11 cellular contexts compared by ENCODE assay signal in genomic region chr7:92402920-92403759, GRCh38. TPM values are rescaled to one million over a fixed set of nuclear protein-coding genes. Genes with fewer than 3 reads are reported as not detected.
A peak's percentile ranks its signal among the peaks of the same experiment; 100 is the strongest.
DNase-seq lines count a peak whose midpoint lies in the region; ATAC-seq, FAIRE-seq and TF ChIP-seq lines count a peak whose summit lies in the region.
"Had no signal": no experiment of that assay in that cellular context is flagged by ENCODE, and none has a peak within 500 bp of the region (broad histone marks: within the 10 kb centered on the region; RNA-seq: fewer than 3 reads in every experiment).

No MANE protein-coding gene starts in this region.

- no peaks in the 10 kb centered on the region for H3K9me3 ChIP-seq in small intestine (ENCODE audit: control insufficient read depth, low read depth)
- no peaks in the 10 kb centered on the region for H3K9me3 ChIP-seq in stomach
- H3K9me3 ChIP-seq: SJCRH30 had no signal

- H3K27ac Mint-ChIP-seq in activated T-helper 17 cell treated with anti-CD3 and anti-CD28 coated beads, Interleukin-2, amount 50 U/mL, for 72 hours, result peak overlapping the region; percentile 7
- peak overlapping the region in 5 of 6 donors; percentile 41 to 77 (median 71) for H3K27ac Mint-ChIP-seq in immature natural killer cell

- H3K27me3 ChIP-seq in small intestine (ENCODE audit: control insufficient read depth in 2 of 2, insufficient read depth in 2 of 2, low read length in 2 of 2) (no peaks in the 10 kb centered on the region), stomach (no peaks in the 10 kb centered on the region)
- H3K27me3 ChIP-seq: SJCRH30 had no signal

- H3K27ac ChIP-seq in small intestine (ENCODE audit: low read depth in 1 of 2, low read length in 1 of 2), result no peak overlapping the region
- no peak overlapping the region for H3K27ac ChIP-seq in stomach
- H3K27ac ChIP-seq: SJCRH30 had no signal

- no peaks in the 10 kb centered on the region for H3K9me3 Mint-ChIP-seq in activated T-helper 17 cell treated with anti-CD3 and anti-CD28 coated beads, Interleukin-2, amount 50 U/mL, for 72 hours
- H3K9me3 Mint-ChIP-seq in immature natural killer cell, result no peaks in the 10 kb centered on the region

- 48 to 59% (median 57%) methylated on average over 4 of the region's 4 CpGs for WGBS in small intestine, 3 donors
- WGBS in stomach, 5 donors, result 59 to 68% (median 66%) methylated on average over 3 to 4 of the region's 4 CpGs

- no peak for FAIRE-seq in small intestine (lab: Jason Lieb, UNC)

- TF ChIP-seq POLR2A in stomach (IDR thresholded peaks at IDR 0.05), result no peak

- H3K4me1 Mint-ChIP-seq in activated T-helper 17 cell treated with anti-CD3 and anti-CD28 coated beads, Interleukin-2, amount 50 U/mL, for 72 hours, result peaks cover 12% of the 10 kb centered on the region
- H3K4me1 Mint-ChIP-seq in immature natural killer cell, result peaks cover 18 to 19% of the 10 kb centered on the region in 2 donors

- H3K27me3 Mint-ChIP-seq in activated T-helper 17 cell treated with anti-CD3 and anti-CD28 coated beads, Interleukin-2, amount 50 U/mL, for 72 hours, result no peaks in the 10 kb centered on the region
- peaks cover 0 to 5% (median 0%) of the 10 kb centered on the region in 3 donors for H3K27me3 Mint-ChIP-seq in immature natural killer cell (ENCODE audit: low read depth in 3 of 3)

- TF ChIP-seq EP300 in stomach (IDR thresholded peaks at IDR 0.05), result no peak

- TF ChIP-seq CTCF in stomach (IDR thresholded peaks at IDR 0.05), result no peak

- H3K4me1 ChIP-seq in small intestine (ENCODE audit: control insufficient read depth in 2 of 2, insufficient read depth in 1 of 2, low read depth in 1 of 2, low read length in 1 of 2), result no peaks in the 10 kb centered on the region
- no peaks in the 10 kb centered on the region for H3K4me1 ChIP-seq in stomach
- H3K4me1 ChIP-seq: SJCRH30 had no signal

- H3K36me3 ChIP-seq in small intestine (ENCODE audit: control insufficient read depth in 2 of 2, insufficient read depth in 2 of 2, low read length in 2 of 2) (peaks cover 2 to 7% of the 10 kb centered on the region in 2 donors), stomach (peaks cover 13 to 33% (median 29%) of the 10 kb centered on the region in 4 donors)

- H3K4me3 Mint-ChIP-seq in activated T-helper 17 cell treated with anti-CD3 and anti-CD28 coated beads, Interleukin-2, amount 50 U/mL, for 72 hours, result no peak overlapping the region
- peak overlapping the region in 4 of 5 donors; percentile 63 to 78 (median 70) for H3K4me3 Mint-ChIP-seq in immature natural killer cell

- intact Hi-C loops in stomach (cut with DNase I; ENCODE audit: low total_unique reads), result no loop called here

- H3K36me3 Mint-ChIP-seq in activated T-helper 17 cell treated with anti-CD3 and anti-CD28 coated beads, Interleukin-2, amount 50 U/mL, for 72 hours (ENCODE audit: low read depth), result peaks cover 23% of the 10 kb centered on the region
- peaks cover 7 to 19% (median 16%) of the 10 kb centered on the region in 3 donors for H3K36me3 Mint-ChIP-seq in immature natural killer cell

- no peak overlapping the region for H3K4me3 ChIP-seq in small intestine (ENCODE audit: low read depth in 1 of 2, low read length in 2 of 2)
- H3K4me3 ChIP-seq in stomach, result no peak overlapping the region
- H3K4me3 ChIP-seq: SJCRH30 had no signal

- ATAC-seq in activated T-helper 17 cell treated with anti-CD3 and anti-CD28 coated beads, Interleukin-2, amount 50 U/mL, for 72 hours (replicated peaks), result peak; percentile 39

- peak; percentile 32 for DNase-seq in NCI-H2107 treated with DMSO at 0.1 percent for 48 hours (lab: John Stamatoyannopoulos, UW; ENCODE audit: unreplicated experiment)
- no peak for DNase-seq in NCI-H2107 (lab: John Stamatoyannopoulos, UW)
- DNase-seq in immature natural killer cell, result no peak
- peak; percentile 73 for DNase-seq in small intestine
- no peak for DNase-seq in glomerular visceral epithelial cell (ENCODE audit: extremely low spot score)
- no peak for DNase-seq in NCI-H748 (lab: John Stamatoyannopoulos, UW; ENCODE audit: unreplicated experiment)
- no peak for DNase-seq in stomach
- DNase-seq: GOT3, islet precursor cell, SJCRH30 had no signal

RNA-seq across cellular contexts. Expression of gene GATAD1, which starts 44.1 kb away (rescaled TPM):
- total RNA-seq in activated T-helper 17 cell treated with anti-CD3 and anti-CD28 coated beads, Interleukin-2, amount 50 U/mL, for 72 hours, result 10 to 100 TPM; 16.1 to 24.3 TPM
- polyA plus RNA-seq in immature natural killer cell (10 to 100 TPM in 2 of 3 donors, 1 to 10 TPM in 1; 9.3 to 15.0 (median 12.2) TPM), small intestine (10 to 100 TPM; 13.6 to 15.9 (median 15.1) TPM), stomach (10 to 100 TPM; 11.5 to 20.3 (median 14.5) TPM)
- total RNA-seq in stomach, result 100 to 1,000 TPM in 1 of 5 donors, 10 to 100 TPM in 4; 15.8 to 156 (median 69.1) TPM

Comparison
In these comparisons a context has a peak if more than half of its experiments do, and no peak if none do; other contexts are left out.
1. DNase-seq: peak in NCI-H2107 treated with DMSO at 0.1 percent for 48 hours (single experiment) and small intestine (single experiment); none in NCI-H2107 (single experiment), immature natural killer cell (0 of 3), glomerular visceral epithelial cell (single experiment), NCI-H748 (single experiment) and stomach (single experiment).